In genomic region chr1:67777532-67777931, GRCh38 we compare ENCODE assay signal across 18 cellular contexts. TPM values are rescaled to one million over a fixed set of nuclear protein-coding genes. Genes with fewer than 3 reads are reported as not detected.
"Had no signal": no experiment of that assay in that cellular context is flagged by ENCODE, and none has a peak within 500 bp of the region (broad histone marks: within the 10 kb centered on the region; RNA-seq: fewer than 3 reads in every experiment).

No MANE protein-coding gene starts in this region.

- H3K27me3 ChIP-seq: colonic mucosa, heart right ventricle had no signal

- H3K4me3 ChIP-seq: colonic mucosa, heart right ventricle, lung, skin epidermis had no signal

- H3K9me3 ChIP-seq: colonic mucosa, heart right ventricle had no signal

- H3K9ac ChIP-seq: parathyroid adenoma had no signal

- ATAC-seq: left cardiac atrium; naive thymus-derived CD4-positive, alpha-beta T cell; SK-N-SH treated with all-trans-retinoic acid at 6 μM for 48 hours; stimulated activated naive CD8-positive, alpha-beta T cell treated with anti-CD3 and anti-CD28 coated beads, Interleukin-15, Interleukin-2, amounts not matched to agents 100 U/mL and 50 U/mL, for 24 hours had no signal

- H3K27ac ChIP-seq: colonic mucosa, parathyroid adenoma, VCaP had no signal

- H3K4me1 ChIP-seq: colonic mucosa, parathyroid adenoma had no signal

- H3K36me3 ChIP-seq: colonic mucosa had no signal

- H2AFZ ChIP-seq: parathyroid adenoma had no signal

- DNase-seq: activated CD4-positive, alpha-beta T cell treated with anti-CD3 and anti-CD28 coated beads for 1 hour; activated CD4-positive, alpha-beta T cell treated with anti-CD3 and anti-CD28 coated beads, Interleukin-2, amount 50 U/mL, for 48 hours; activated naive CD4-positive, alpha-beta T cell treated with anti-CD3 and anti-CD28 coated beads for 36 hours; activated T-cell treated with anti-CD3 and anti-CD28 coated beads, Interleukin-2, amount 50 U/mL, for 1 hour; caudate nucleus; colonic mucosa; heart right ventricle; left cardiac atrium; naive thymus-derived CD4-positive, alpha-beta T cell; SHP77; stimulated activated CD4-positive, alpha-beta T cell treated with anti-CD3 and anti-CD28 coated beads, Interleukin-4, amount 100 ng/mL, for 4 hours; stimulated activated CD8-positive, alpha-beta memory T cell treated with anti-CD3 and anti-CD28 coated beads, Interleukin-4, amount 100 ng/mL, for 48 hours; stimulated activated naive CD8-positive, alpha-beta T cell treated with anti-CD3 and anti-CD28 coated beads, Interleukin-15, Interleukin-2, amounts not matched to agents 100 U/mL and 50 U/mL, for 24 hours had no signal

RNA-seq across cellular contexts. Expression of gene GNG12, which starts 55.7 kb away (rescaled TPM):
- total RNA-seq: naive thymus-derived CD4-positive, alpha-beta T cell had no signal
- polyA plus RNA-seq: naive thymus-derived CD4-positive, alpha-beta T cell had no signal
